In the genomic region with DNA sequence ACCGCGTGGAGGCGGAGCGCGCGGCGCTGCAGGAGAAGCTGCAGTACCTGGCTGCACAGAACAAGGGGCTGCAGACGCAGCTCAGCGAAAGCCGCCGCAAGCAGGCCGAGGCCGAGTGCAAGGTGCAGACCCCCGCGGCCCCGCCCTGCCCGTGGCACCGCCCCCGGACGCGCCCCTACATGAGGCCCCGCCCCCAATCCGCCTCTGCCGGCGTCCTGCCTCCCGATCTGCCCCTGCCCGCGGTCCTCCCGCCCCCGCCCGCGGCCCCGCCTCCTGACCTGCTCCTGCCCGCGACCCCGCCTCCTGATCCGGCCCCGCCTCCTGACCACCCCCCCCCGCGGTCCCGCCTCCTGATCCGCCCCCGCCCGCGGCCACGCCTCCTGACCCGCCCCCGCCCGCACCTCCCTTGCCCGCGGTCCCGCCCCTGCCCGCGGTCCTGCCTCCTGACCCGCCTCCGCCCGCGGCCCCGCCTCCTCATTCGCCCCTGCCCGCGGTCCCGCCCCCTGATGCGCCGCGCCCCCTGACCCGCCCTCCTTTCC, we compare ENCODE assay signal across 7 cellular contexts. TPM values are rescaled to one million over a fixed set of nuclear protein-coding genes. Genes with fewer than 3 reads are reported as not detected.
DNase-seq lines count a peak whose midpoint lies in the region; ATAC-seq, FAIRE-seq and TF ChIP-seq lines count a peak whose summit lies in the region.

No MANE protein-coding gene starts in this region.

- H3K4me1 ChIP-seq in Karpas-422 (ENCODE audit: low read length) (no peaks in the 10 kb centered on the region), H1 (replicated peaks in 1 of 4; ENCODE audit: control insufficient read depth in 3 of 4, insufficient read depth in 4 of 4, low read length in 3 of 4) (peaks cover 4 to 33% (median 20%) of the 10 kb centered on the region in 4 experiments; a peak in 6 of 7 replicates)

- peak; percentile 52 for DNase-seq in Karpas-422
- DNase-seq in activated CD8-positive, alpha-beta memory T cell treated with anti-CD3 and anti-CD28 coated beads for 48 hours (ENCODE audit: low read depth in 2 of 3, low spot score in 2 of 3): peak in 2 of 3 experiments; percentile 40 to 50
- peak; percentile 83 to 99 for DNase-seq in H1 (ENCODE audit: low read depth in 1 of 2, low spot score in 2 of 2)
- no peak for DNase-seq in T1000 (lab: John Stamatoyannopoulos, UW)

- no peak overlapping the region for H3K56ac ChIP-seq in H1 (replicated peaks; ENCODE audit: insufficient read length, low read depth, low read length)

- H3K4me1 Mint-ChIP-seq in nephron: peaks cover 5% of the 10 kb centered on the region

- no peaks in the 10 kb centered on the region for H3K36me3 Mint-ChIP-seq in nephron (ENCODE audit: low read depth)

- no peak overlapping the region for H4K91ac ChIP-seq in H1 (replicated peaks; ENCODE audit: insufficient read length, low read length)

- no peak overlapping the region for H3K4ac ChIP-seq in H1 (replicated peaks; ENCODE audit: insufficient read length, low read depth, low read length)

- CTCF ChIA-PET in H1 (lab: Charles Lee; ENCODE audit: partially characterized antibody): interaction anchor here (0.8 to 11.2 kb wide), 14 partner anchors 8 to 244 kb away, joined by 3 to 112 read pairs (median 4); partner anchors contain the start of genes SNAPC2 and TGFBR3L

- no peaks in the 10 kb centered on the region for H3K9me2 ChIP-seq in Karpas-422 (replicated peaks; ENCODE audit: insufficient read depth, low read length)

- H4K8ac ChIP-seq in H1 (ENCODE audit: extremely low read depth, insufficient read depth, low read length): no peak overlapping the region; the same call in 1 of the 2 replicates

- H3K23me2 ChIP-seq in H1 (ENCODE audit: low read depth, low read length): peaks cover 15% of the 10 kb centered on the region; the same call in 1 of the 2 replicates

- TF ChIP-seq RAD21 in H1 (IDR thresholded peaks at IDR 0.05 in 1 of 2, conservative IDR thresholded peaks at IDR 0.05 in 1 of 2; ENCODE audit: low read depth in 2 of 2, low read length in 2 of 2): no peak

- H3K36me3 ChIP-seq in Karpas-422 (ENCODE audit: insufficient read depth, low read length) (no peaks in the 10 kb centered on the region), H1 (ENCODE audit: control insufficient read depth in 2 of 4, insufficient read depth in 4 of 4, low read length in 3 of 4) (no peaks in the 10 kb centered on the region)

- peak overlapping the region; percentile 57 for H4K5ac ChIP-seq in H1 (ENCODE audit: insufficient read length, low read depth, low read length)

- H3K27me3 Mint-ChIP-seq in nephron (ENCODE audit: low read depth): peaks cover 45% of the 10 kb centered on the region

- H3K27ac ChIP-seq in Karpas-422 (ENCODE audit: low read length) (no peak overlapping the region), H1 (ENCODE audit: low read depth, low read length) (no peak overlapping the region), temporal lobe (ENCODE audit: low read depth, low read length) (peak overlapping the region; percentile 12)

- H2AFZ ChIP-seq in Karpas-422 (ENCODE audit: low read length) (no peak overlapping the region), H1 (ENCODE audit: low read length) (no peak overlapping the region)

- H2BK5ac ChIP-seq in H1 (ENCODE audit: low read depth, low read length): peak overlapping the region; percentile 80; the same call in 1 of the 2 replicates

- H3K27me3 ChIP-seq in Karpas-422 (ENCODE audit: low read length): no peaks in the 10 kb centered on the region
- peaks cover 8 to 45% (median 32%) of the 10 kb centered on the region in 4 experiments for H3K27me3 ChIP-seq in H1 (replicated peaks in 1 of 4; ENCODE audit: control insufficient read depth in 3 of 4, extremely low read depth in 1 of 4, insufficient read depth in 3 of 4, low read length in 3 of 4)

- H3K79me2 ChIP-seq in Karpas-422 (ENCODE audit: low read length) (no peaks in the 10 kb centered on the region), H1 (ENCODE audit: control insufficient read depth in 1 of 2, insufficient read depth in 2 of 2, low read length in 2 of 2) (no peaks in the 10 kb centered on the region)

- 0 out of 2 replicates have a peak overlapping the region, but pooled peaks have one; percentile 30 for H2AK5ac ChIP-seq in H1 (ENCODE audit: low read depth, low read length)

- POLR2A ChIA-PET in H1 (lab: Charles Lee; ENCODE audit: partially characterized antibody): interaction anchor here (1.4 to 10.5 kb wide), 6 partner anchors 9 to 81 kb away, joined by 3 to 106 read pairs (median 7); partner anchors contain the start of genes PRR36, SNAPC2, TGFBR3L and TIMM44

- no peaks in the 10 kb centered on the region for H3K79me1 ChIP-seq in H1 (ENCODE audit: low read depth, low read length)

- H3K9me3 ChIP-seq in Karpas-422 (ENCODE audit: low read length): no peaks in the 10 kb centered on the region
- H3K9me3 ChIP-seq in H1 (ENCODE audit: insufficient read depth in 2 of 2, low read depth in 1 of 2, low read length in 1 of 2): no peaks in the 10 kb centered on the region

- TF ChIP-seq EP300 in H1 (IDR thresholded peaks at IDR 0.05; ENCODE audit: borderline replicate concordance in 1 of 2, low read depth in 2 of 2, low read length in 2 of 2): no peak

- 0 out of 2 replicates have a peak overlapping the region, but pooled peaks have one; percentile 75 for H3K18ac ChIP-seq in H1 (ENCODE audit: extremely low read depth, low read length)

- H3K9ac ChIP-seq in Karpas-422 (ENCODE audit: low read length) (no peak overlapping the region), H1 (replicated peaks in 1 of 4; ENCODE audit: extremely low read depth in 1 of 4, low read depth in 3 of 4, low read length in 3 of 4) (peak overlapping the region in 3 of 4 experiments; percentile 2 to 34 (median 20); a peak in 1 of 7 replicates)

- no peak overlapping the region for H3K4me3 ChIP-seq in Karpas-422 (ENCODE audit: low read length)
- peak overlapping the region; percentile 30 to 66 (median 50) for H3K4me3 ChIP-seq in H1 (ENCODE audit: extremely low read depth in 1 of 4, insufficient read depth in 2 of 4, low read depth in 3 of 4, low read length in 4 of 4)

- 0 out of 2 replicates have a peak overlapping the region, but pooled peaks have one; percentile 60 for H2BK12ac ChIP-seq in H1 (ENCODE audit: low read depth, low read length)

- no peak overlapping the region for H2BK20ac ChIP-seq in H1 (ENCODE audit: low read length)

- 1% methylated on average over 7 of the region's 67 CpGs; no CpG with 5 or more reads in 1 of the 2 experiments for WGBS in H1 (ENCODE audit: extremely low coverage in 1 of 2, insufficient coverage in 1 of 2, insufficient read length in 1 of 2, insufficient replicate concordance in 2 of 2, low coverage in 1 of 2, low lambda C conversion rate in 2 of 2, missing lambda C conversion rate in 1 of 2), 2 experiments

- H3K27ac Mint-ChIP-seq in nephron: no peak overlapping the region

- H3K9me3 Mint-ChIP-seq in nephron: no peaks in the 10 kb centered on the region

- no peak overlapping the region for H3K14ac ChIP-seq in H1 (ENCODE audit: insufficient read length)

- H4K20me1 ChIP-seq in Karpas-422 (ENCODE audit: insufficient read depth, low read depth, low read length) (no peaks in the 10 kb centered on the region; the same call in 1 of the 2 replicates), H1 (replicated peaks in 1 of 2; ENCODE audit: control insufficient read depth in 1 of 2, insufficient read depth in 2 of 2, low read length in 2 of 2) (peaks cover 0 to 10% of the 10 kb centered on the region in 2 experiments)

- no peak overlapping the region for H2BK120ac ChIP-seq in H1 (replicated peaks; ENCODE audit: low read depth, low read length)

- no peak overlapping the region for H3K23ac ChIP-seq in H1 (ENCODE audit: insufficient read length)

- H3K4me3 Mint-ChIP-seq in nephron: peak overlapping the region; percentile 71 to 79 (median 74)

- TF ChIP-seq CTCF in H1 (IDR thresholded peaks at IDR 0.05; ENCODE audit: control extremely low read depth in 1 of 3, insufficient read depth in 1 of 3, low read depth in 1 of 3, low read length in 3 of 3): no peak
- no peak for TF ChIP-seq CTCF in nephron (IDR thresholded peaks at IDR 0.05; ENCODE audit: unreplicated experiment in 3 of 3)

- FAIRE-seq in H1 (lab: Jason Lieb, UNC): no peak

- H3K4me2 ChIP-seq in Karpas-422 (ENCODE audit: low read depth, low read length, poor library complexity, severe bottlenecking): no peak overlapping the region
- H3K4me2 ChIP-seq in H1 (ENCODE audit: insufficient read depth in 1 of 2, low read depth in 2 of 2, low read length in 2 of 2): peak overlapping the region; percentile 74 to 100

- no peak overlapping the region for H2BK15ac ChIP-seq in H1 (ENCODE audit: low read length)

- no peak for ATAC-seq in GM21528 (IDR thresholded peaks at IDR 0.05; ENCODE audit: low FRiP score, unreplicated experiment)

- TF ChIP-seq POLR2A in H1 (IDR thresholded peaks at IDR 0.05; ENCODE audit: control extremely low read depth in 1 of 2, low read depth in 2 of 2, low read length in 2 of 2): peak in 1 of 2 experiments; percentile 45; a peak in 1 of 3 replicates

RNA-seq across cellular contexts. Expression of gene PRR36, which starts 11.7 kb away (rescaled TPM):
- not detected in 2 replicates for total RNA-seq in Karpas-422 (2014; rRNA removed; shearing (Covaris generic); ENCODE audit: low replicate concordance)
- 23.9 and 25.3 TPM in 2 replicates for total RNA-seq in H1 (2021; fragmentation: NEBNext Ultra II Directional; extraction: Animal tissue kit (Norgen Biotek cat#: 25700))
- polyA plus RNA-seq in H1 (2011; rRNA removed): 1.6 and 3.4 TPM in 2 replicates
- 0.85 TPM for polyA plus RNA-seq in H1 (2011; cell fraction: cytosol; rRNA removed)
- 6.1 TPM for polyA plus RNA-seq in H1 (2011; cell fraction: nucleus; rRNA removed)
- polyA plus RNA-seq in H1 (2012, experiment 1 of 2): 20.7 to 32.8 TPM (median 29.9 TPM) in 4 replicates
- 22.3 TPM for polyA plus RNA-seq in H1 (2012, experiment 2 of 2)
- polyA plus RNA-seq in H1 (2013, experiment 1 of 2): 21.3 TPM
- polyA plus RNA-seq in H1 (2013, experiment 2 of 2): 20.1 TPM
- 1.2 and 1.9 TPM in 2 replicates for polyA minus RNA-seq in H1 (2011; rRNA and poly(A)+ RNA removed)
- 17.2 TPM for polyA minus RNA-seq in H1 (2011; cell fraction: cytosol; rRNA and poly(A)+ RNA removed)
- polyA minus RNA-seq in H1 (2011; cell fraction: nucleus; rRNA and poly(A)+ RNA removed): 5.0 TPM
- 7.4 TPM for total RNA-seq in temporal lobe

RNA-seq across cellular contexts. Expression of gene LRRC8E, which starts 25.8 kb away (rescaled TPM):
- total RNA-seq in Karpas-422 (2014; rRNA removed; shearing (Covaris generic); ENCODE audit: low replicate concordance): not detected in 2 replicates
- 2.9 and 3.4 TPM in 2 replicates for total RNA-seq in H1 (2021; fragmentation: NEBNext Ultra II Directional; extraction: Animal tissue kit (Norgen Biotek cat#: 25700))
- polyA plus RNA-seq in H1 (2011; rRNA removed): 2.7 and 2.8 TPM in 2 replicates
- 2.2 TPM for polyA plus RNA-seq in H1 (2011; cell fraction: cytosol; rRNA removed)
- 3.0 TPM for polyA plus RNA-seq in H1 (2011; cell fraction: nucleus; rRNA removed)
- 2.2 to 3.0 TPM (median 2.6 TPM) in 4 replicates for polyA plus RNA-seq in H1 (2012, experiment 1 of 2)
- 2.1 TPM for polyA plus RNA-seq in H1 (2012, experiment 2 of 2)
- 5.0 TPM for polyA plus RNA-seq in H1 (2013, experiment 1 of 2)
- 4.7 TPM for polyA plus RNA-seq in H1 (2013, experiment 2 of 2)
- polyA minus RNA-seq in H1 (2011; rRNA and poly(A)+ RNA removed): 4.8 and 4.9 TPM in 2 replicates
- 1.6 TPM for polyA minus RNA-seq in H1 (2011; cell fraction: cytosol; rRNA and poly(A)+ RNA removed)
- 3.2 TPM for polyA minus RNA-seq in H1 (2011; cell fraction: nucleus; rRNA and poly(A)+ RNA removed)
- under 0.01 TPM for total RNA-seq in temporal lobe

RNA-seq across cellular contexts. Expression of gene EVI5L, which starts 32.5 kb away (rescaled TPM):
- total RNA-seq in Karpas-422 (2014; rRNA removed; shearing (Covaris generic); ENCODE audit: low replicate concordance): 6.0 and 8.9 TPM in 2 replicates
- total RNA-seq in H1 (2021; fragmentation: NEBNext Ultra II Directional; extraction: Animal tissue kit (Norgen Biotek cat#: 25700)): 10.4 and 11.0 TPM in 2 replicates
- polyA plus RNA-seq in H1 (2011; rRNA removed): 7.2 and 13.1 TPM in 2 replicates
- 8.2 TPM for polyA plus RNA-seq in H1 (2011; cell fraction: cytosol; rRNA removed)
- polyA plus RNA-seq in H1 (2011; cell fraction: nucleus; rRNA removed): 15.2 TPM
- 6.8 to 10.5 TPM (median 9.9 TPM) in 4 replicates for polyA plus RNA-seq in H1 (2012, experiment 1 of 2)
- 10.7 TPM for polyA plus RNA-seq in H1 (2012, experiment 2 of 2)
- 7.7 TPM for polyA plus RNA-seq in H1 (2013, experiment 1 of 2)
- polyA plus RNA-seq in H1 (2013, experiment 2 of 2): 7.8 TPM
- 7.2 and 14.2 TPM in 2 replicates for polyA minus RNA-seq in H1 (2011; rRNA and poly(A)+ RNA removed)
- 4.0 TPM for polyA minus RNA-seq in H1 (2011; cell fraction: cytosol; rRNA and poly(A)+ RNA removed)
- polyA minus RNA-seq in H1 (2011; cell fraction: nucleus; rRNA and poly(A)+ RNA removed): 7.9 TPM
- 49.4 TPM for total RNA-seq in temporal lobe

RNA-seq across cellular contexts. Expression of gene MAP2K7, which starts 41.2 kb away (rescaled TPM):
- 10.4 and 14.4 TPM in 2 replicates for total RNA-seq in Karpas-422 (2014; rRNA removed; shearing (Covaris generic); ENCODE audit: low replicate concordance)
- total RNA-seq in H1 (2021; fragmentation: NEBNext Ultra II Directional; extraction: Animal tissue kit (Norgen Biotek cat#: 25700)): 38.3 and 41.5 TPM in 2 replicates
- polyA plus RNA-seq in H1 (2011; rRNA removed): 8.9 and 16.6 TPM in 2 replicates
- 16.5 TPM for polyA plus RNA-seq in H1 (2011; cell fraction: cytosol; rRNA removed)
- polyA plus RNA-seq in H1 (2011; cell fraction: nucleus; rRNA removed): 35.7 TPM
- 20.9 to 28.0 TPM (median 25.4 TPM) in 4 replicates for polyA plus RNA-seq in H1 (2012, experiment 1 of 2)
- 25.2 TPM for polyA plus RNA-seq in H1 (2012, experiment 2 of 2)
- polyA plus RNA-seq in H1 (2013, experiment 1 of 2): 28.9 TPM
- 27.2 TPM for polyA plus RNA-seq in H1 (2013, experiment 2 of 2)
- 9.2 and 11.4 TPM in 2 replicates for polyA minus RNA-seq in H1 (2011; rRNA and poly(A)+ RNA removed)
- 17.8 TPM for polyA minus RNA-seq in H1 (2011; cell fraction: cytosol; rRNA and poly(A)+ RNA removed)
- 14.4 TPM for polyA minus RNA-seq in H1 (2011; cell fraction: nucleus; rRNA and poly(A)+ RNA removed)
- total RNA-seq in temporal lobe: 7.1 TPM

RNA-seq across cellular contexts. Expression of gene TGFBR3L, which starts 52.1 kb away (rescaled TPM):
- not detected in 2 replicates for total RNA-seq in Karpas-422 (2014; rRNA removed; shearing (Covaris generic); ENCODE audit: low replicate concordance)
- 3.7 and 4.3 TPM in 2 replicates for total RNA-seq in H1 (2021; fragmentation: NEBNext Ultra II Directional; extraction: Animal tissue kit (Norgen Biotek cat#: 25700))
- 3.1 and 8.9 TPM in 2 replicates for polyA plus RNA-seq in H1 (2011; rRNA removed)
- 2.2 TPM for polyA plus RNA-seq in H1 (2011; cell fraction: cytosol; rRNA removed)
- 3.3 TPM for polyA plus RNA-seq in H1 (2011; cell fraction: nucleus; rRNA removed)
- 3.3 to 6.1 TPM (median 4.6 TPM) in 4 replicates for polyA plus RNA-seq in H1 (2012, experiment 1 of 2)
- polyA plus RNA-seq in H1 (2012, experiment 2 of 2): 2.7 TPM
- polyA plus RNA-seq in H1 (2013, experiment 1 of 2): 5.3 TPM
- 5.7 TPM for polyA plus RNA-seq in H1 (2013, experiment 2 of 2)
- not detected in 2 replicates for polyA minus RNA-seq in H1 (2011; rRNA and poly(A)+ RNA removed)
- polyA minus RNA-seq in H1 (2011; cell fraction: cytosol; rRNA and poly(A)+ RNA removed): 3.7 TPM
- polyA minus RNA-seq in H1 (2011; cell fraction: nucleus; rRNA and poly(A)+ RNA removed): 2.4 TPM
- total RNA-seq in temporal lobe: 0.74 TPM
